ENCODE assay signal across 17 cellular contexts in genomic region chr13:20053016-20053415, GRCh38.
"Had no signal": no experiment of that assay in that cellular context is flagged by ENCODE, and none has a peak within 500 bp of the region (broad histone marks: within the 10 kb centered on the region; RNA-seq: fewer than 3 reads in every experiment).

No MANE protein-coding gene starts in this region.

- H3K27me3 ChIP-seq: stomach had no signal

- H3K27ac Mint-ChIP-seq: activated CD4-positive, alpha-beta T cell treated with anti-CD3 and anti-CD28 coated beads, Interleukin-2, amount 10 ng/mL, durations not matched to agents 7 days and 5 days; activated naive CD8-positive, alpha-beta T cell treated with anti-CD3 and anti-CD28 coated beads for 36 hours; immature natural killer cell had no signal

- FAIRE-seq: bronchial epithelial cell, TTC549 had no signal

- H3K27me3 Mint-ChIP-seq: activated CD4-positive, alpha-beta T cell treated with anti-CD3 and anti-CD28 coated beads, Interleukin-2, amount 10 ng/mL, durations not matched to agents 7 days and 5 days; activated naive CD8-positive, alpha-beta T cell treated with anti-CD3 and anti-CD28 coated beads for 36 hours had no signal

- H3K27ac ChIP-seq: lower lobe of right lung, psoas muscle, stomach had no signal

- H3K4me1 ChIP-seq: psoas muscle had no signal

- H3K4me3 ChIP-seq: lower lobe of right lung, psoas muscle, stomach had no signal

- H3K4me3 Mint-ChIP-seq: activated CD4-positive, alpha-beta T cell treated with anti-CD3 and anti-CD28 coated beads, Interleukin-2, amount 10 ng/mL, durations not matched to agents 7 days and 5 days; activated naive CD8-positive, alpha-beta T cell treated with anti-CD3 and anti-CD28 coated beads for 36 hours; immature natural killer cell; neural crest cell had no signal

- H3K9me3 ChIP-seq: lower lobe of right lung, psoas muscle, stomach had no signal

- ATAC-seq: lower lobe of right lung, psoas muscle had no signal

- H3K9me3 Mint-ChIP-seq: activated CD4-positive, alpha-beta T cell treated with anti-CD3 and anti-CD28 coated beads, Interleukin-2, amount 10 ng/mL, durations not matched to agents 7 days and 5 days; activated naive CD8-positive, alpha-beta T cell treated with anti-CD3 and anti-CD28 coated beads for 36 hours; immature natural killer cell; neural crest cell had no signal

- DNase-seq: activated CD4-positive, alpha-beta T cell treated with anti-CD3 and anti-CD28 coated beads, Interleukin-2, amount 10 ng/mL, durations not matched to agents 7 days and 5 days; activated CD4-positive, CD25-positive, alpha-beta regulatory T cell; activated CD8-positive, alpha-beta memory T cell treated with anti-CD3 and anti-CD28 coated beads for 24 hours; activated naive CD8-positive, alpha-beta T cell treated with anti-CD3 and anti-CD28 coated beads for 36 hours; anterior cingulate cortex; erythroblast; foreskin fibroblast; immature natural killer cell; lower lobe of right lung; psoas muscle; stimulated activated CD4-positive, alpha-beta T cell treated with anti-CD3 and anti-CD28 coated beads, Interleukin-12 subunit alpha, Interleukin-12 subunit beta, amount 100 ng/mL, for 4 hours; stimulated activated CD4-positive, alpha-beta T cell treated with anti-CD3 and anti-CD28 coated beads, Interleukin-2, amount 100 ng/mL, for 24 hours; stomach; T-helper 2 cell had no signal
